13 cellular contexts compared by ENCODE assay signal in the genomic region with DNA sequence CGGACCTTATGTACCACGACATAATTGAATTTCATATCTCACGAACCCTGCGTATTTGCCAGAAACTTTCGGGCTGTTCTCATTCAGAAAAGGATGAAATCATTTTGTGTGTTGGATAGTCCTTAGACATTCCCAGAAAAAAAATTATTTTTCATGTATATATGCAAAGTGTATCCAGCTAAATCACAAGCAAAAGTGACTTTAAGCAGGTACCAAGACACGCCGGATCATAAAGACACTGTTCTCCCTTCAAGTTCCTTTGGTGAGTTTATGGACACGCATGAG. TPM values are rescaled to one million over a fixed set of nuclear protein-coding genes. Genes with fewer than 3 reads are reported as not detected.
DNase-seq lines count a peak whose midpoint lies in the region; ATAC-seq and TF ChIP-seq lines count a peak whose summit lies in the region.
"Had no signal": no experiment of that assay in that cellular context is flagged by ENCODE, and none has a peak within 500 bp of the region (broad histone marks: within the 10 kb centered on the region; RNA-seq: fewer than 3 reads in every experiment).

No MANE protein-coding gene starts in this region.

- CTCF ChIA-PET in PC-9 (lab: Charles Lee): interaction anchor here (0.6 to 1.2 kb wide), 7 partner anchors 14 to 205 kb away, joined by 3 to 12 read pairs (median 6); no protein-coding TSS in a partner anchor

- no peaks in the 10 kb centered on the region for H3K36me3 Mint-ChIP-seq in activated naive CD8-positive, alpha-beta T cell
- H3K36me3 Mint-ChIP-seq in activated naive CD8-positive, alpha-beta T cell treated with anti-CD3 and anti-CD28 coated beads for 36 hours: no peaks in the 10 kb centered on the region
- no peaks in the 10 kb centered on the region for H3K36me3 Mint-ChIP-seq in glutamatergic neuron (ENCODE audit: unreplicated experiment)
- no peaks in the 10 kb centered on the region for H3K36me3 Mint-ChIP-seq in stimulated activated memory B cell treated with anti-CD40 and anti-IgM and Interleukin-4, amounts not matched to agents 10 μg/mL and 1 μg/mL and 100 μg/mL, for 72 hours
- H3K36me3 Mint-ChIP-seq: naive thymus-derived CD8-positive, alpha-beta T cell had no signal

- intact Hi-C loops in PC-9 (cut with micrococcal nuclease; ENCODE audit: unreplicated experiment): loop anchor here (1.0 to 10.0 kb wide), 4 partner anchors 132 to 319 kb away; partner anchors contain the start of gene PPP3R1
- intact Hi-C loops in sciatic nerve (cut with DNase I): no loop called here

- no peaks in the 10 kb centered on the region for H3K9me2 ChIP-seq in PC-9 (ENCODE audit: insufficient read depth)

- no peaks in the 10 kb centered on the region for H3K79me2 ChIP-seq in PC-9 (ENCODE audit: low read depth)

- TF ChIP-seq CTCF in PC-9 (conservative IDR thresholded peaks at IDR 0.05) (peak; percentile 43; the same call in 1 of the 2 replicates), glutamatergic neuron (IDR thresholded peaks at IDR 0.05; ENCODE audit: partially characterized antibody, unreplicated experiment) (peak; percentile 61), GM13977 (IDR thresholded peaks at IDR 0.05; ENCODE audit: extremely low read depth, insufficient read depth, missing control alignments) (no peak)

- no peaks in the 10 kb centered on the region for H3F3A ChIP-seq in PC-9 (ENCODE audit: insufficient read depth, low read depth)

- peak overlapping the region; percentile 46; the same call in 1 of the 2 replicates for H2AFZ ChIP-seq in PC-9

- H3K27ac ChIP-seq in PC-9: no peak overlapping the region
- H3K27ac ChIP-seq: body of pancreas, thyroid gland had no signal

- H3K4me2 ChIP-seq in PC-9: peak overlapping the region; percentile 66

- no peaks in the 10 kb centered on the region for H3K9me3 Mint-ChIP-seq in activated naive CD8-positive, alpha-beta T cell (ENCODE audit: low read depth)
- no peaks in the 10 kb centered on the region for H3K9me3 Mint-ChIP-seq in activated naive CD8-positive, alpha-beta T cell treated with anti-CD3 and anti-CD28 coated beads for 36 hours
- peaks cover 2% of the 10 kb centered on the region for H3K9me3 Mint-ChIP-seq in glutamatergic neuron (ENCODE audit: unreplicated experiment)
- no peaks in the 10 kb centered on the region for H3K9me3 Mint-ChIP-seq in stimulated activated memory B cell treated with anti-CD40 and anti-IgM and Interleukin-4, amounts not matched to agents 10 μg/mL and 1 μg/mL and 100 μg/mL, for 72 hours
- H3K9me3 Mint-ChIP-seq: activated T-helper 17 cell treated with anti-CD3 and anti-CD28 coated beads, Interleukin-2, amount 50 U/mL, for 72 hours; effector memory CD8-positive, alpha-beta T cell; naive thymus-derived CD8-positive, alpha-beta T cell had no signal

- in situ Hi-C loops in GM13977 (cut with MboI; ENCODE audit: low pct_unique_long_range_greater_than_20kb, low sequenced_read_pairs, unreplicated experiment): loop anchor here (10.0 kb wide), 2 partner anchors 162 to 322 kb away; no protein-coding TSS in a partner anchor

- no peak overlapping the region for H3K27ac Mint-ChIP-seq in activated naive CD8-positive, alpha-beta T cell
- H3K27ac Mint-ChIP-seq in activated naive CD8-positive, alpha-beta T cell treated with anti-CD3 and anti-CD28 coated beads for 36 hours: no peak overlapping the region
- H3K27ac Mint-ChIP-seq in glutamatergic neuron (ENCODE audit: unreplicated experiment): no peak overlapping the region
- peak overlapping the region; percentile 85 for H3K27ac Mint-ChIP-seq in stimulated activated memory B cell treated with anti-CD40 and anti-IgM and Interleukin-4, amounts not matched to agents 10 μg/mL and 1 μg/mL and 100 μg/mL, for 72 hours
- H3K27ac Mint-ChIP-seq: activated T-helper 17 cell treated with anti-CD3 and anti-CD28 coated beads, Interleukin-2, amount 50 U/mL, for 72 hours; effector memory CD8-positive, alpha-beta T cell had no signal

- no peaks in the 10 kb centered on the region for H4K20me1 ChIP-seq in PC-9 (ENCODE audit: insufficient read depth)

- no peaks in the 10 kb centered on the region for H3K9me3 ChIP-seq in PC-9 (ENCODE audit: insufficient read depth, low read depth)
- H3K9me3 ChIP-seq: body of pancreas, thyroid gland had no signal

- no peak overlapping the region for H3K4me3 ChIP-seq in PC-9
- H3K4me3 ChIP-seq: body of pancreas, thyroid gland had no signal

- H3K36me3 ChIP-seq in PC-9 (ENCODE audit: low read depth): no peaks in the 10 kb centered on the region
- H3K36me3 ChIP-seq: thyroid gland had no signal

- no peaks in the 10 kb centered on the region for H3K27me3 Mint-ChIP-seq in activated naive CD8-positive, alpha-beta T cell
- H3K27me3 Mint-ChIP-seq in activated naive CD8-positive, alpha-beta T cell treated with anti-CD3 and anti-CD28 coated beads for 36 hours: no peaks in the 10 kb centered on the region
- H3K27me3 Mint-ChIP-seq in glutamatergic neuron (ENCODE audit: unreplicated experiment): peaks cover 3% of the 10 kb centered on the region
- H3K27me3 Mint-ChIP-seq in stimulated activated memory B cell treated with anti-CD40 and anti-IgM and Interleukin-4, amounts not matched to agents 10 μg/mL and 1 μg/mL and 100 μg/mL, for 72 hours: no peaks in the 10 kb centered on the region
- H3K27me3 Mint-ChIP-seq: activated T-helper 17 cell treated with anti-CD3 and anti-CD28 coated beads, Interleukin-2, amount 50 U/mL, for 72 hours had no signal

- no peak for DNase-seq in activated naive CD8-positive, alpha-beta T cell treated with anti-CD3 and anti-CD28 coated beads for 36 hours
- no peak for DNase-seq in PC-9
- no peak for DNase-seq in glutamatergic neuron
- DNase-seq in sciatic nerve (ENCODE audit: low spot score): no peak
- DNase-seq in GM13977 (ENCODE audit: low spot score): no peak

- no peaks in the 10 kb centered on the region for H3K27me3 ChIP-seq in PC-9 (ENCODE audit: insufficient read depth, low read depth)
- H3K27me3 ChIP-seq: body of pancreas, thyroid gland had no signal

- H3K4me1 ChIP-seq in PC-9 (replicated peaks; ENCODE audit: insufficient read depth): no peaks in the 10 kb centered on the region
- H3K4me1 ChIP-seq: thyroid gland had no signal

- ATAC-seq in stimulated activated memory B cell treated with anti-CD40 and anti-IgM and Interleukin-4, amounts not matched to agents 10 μg/mL and 1 μg/mL and 100 μg/mL, for 72 hours: no peak
- no peak for ATAC-seq in sciatic nerve
- no peak for ATAC-seq in GM21737 (IDR thresholded peaks at IDR 0.05; ENCODE audit: unreplicated experiment)
- ATAC-seq: activated T-helper 17 cell treated with anti-CD3 and anti-CD28 coated beads, Interleukin-2, amount 50 U/mL, for 72 hours had no signal

- POLR2A ChIA-PET in PC-9 (lab: Charles Lee; ENCODE audit: unreplicated experiment): interaction anchor here (0.7 kb wide), 1 partner anchor 47 kb away, joined by 3 read pairs; no protein-coding TSS in a partner anchor

- peaks cover 2% of the 10 kb centered on the region for H3K4me1 Mint-ChIP-seq in activated naive CD8-positive, alpha-beta T cell (ENCODE audit: low read depth)
- H3K4me1 Mint-ChIP-seq in activated naive CD8-positive, alpha-beta T cell treated with anti-CD3 and anti-CD28 coated beads for 36 hours: peaks cover 2% of the 10 kb centered on the region
- no peaks in the 10 kb centered on the region for H3K4me1 Mint-ChIP-seq in glutamatergic neuron (ENCODE audit: low read depth, unreplicated experiment)
- peaks cover 48% of the 10 kb centered on the region for H3K4me1 Mint-ChIP-seq in stimulated activated memory B cell treated with anti-CD40 and anti-IgM and Interleukin-4, amounts not matched to agents 10 μg/mL and 1 μg/mL and 100 μg/mL, for 72 hours
- H3K4me1 Mint-ChIP-seq: activated T-helper 17 cell treated with anti-CD3 and anti-CD28 coated beads, Interleukin-2, amount 50 U/mL, for 72 hours had no signal

- no TSS peak for BruUV-seq in PC-9 (replicated peaks; lab: Mats Ljungman, UMichigan)

- H3K4me3 Mint-ChIP-seq in activated naive CD8-positive, alpha-beta T cell: peak overlapping the region; percentile 20
- H3K4me3 Mint-ChIP-seq in activated naive CD8-positive, alpha-beta T cell treated with anti-CD3 and anti-CD28 coated beads for 36 hours: no peak overlapping the region
- H3K4me3 Mint-ChIP-seq in glutamatergic neuron (ENCODE audit: unreplicated experiment): peak overlapping the region; percentile 38
- no peak overlapping the region for H3K4me3 Mint-ChIP-seq in stimulated activated memory B cell treated with anti-CD40 and anti-IgM and Interleukin-4, amounts not matched to agents 10 μg/mL and 1 μg/mL and 100 μg/mL, for 72 hours
- H3K4me3 Mint-ChIP-seq: activated T-helper 17 cell treated with anti-CD3 and anti-CD28 coated beads, Interleukin-2, amount 50 U/mL, for 72 hours had no signal

RNA-seq across cellular contexts. Expression of gene PNO1, which starts 35.1 kb away (rescaled TPM):
- 10 to 100 TPM; 37.8 to 42.4 TPM for total RNA-seq in activated naive CD8-positive, alpha-beta T cell treated with anti-CD3 and anti-CD28 coated beads for 36 hours
- total RNA-seq in PC-9 (2021) (11.2 and 17.8 TPM in 2 replicates), glutamatergic neuron (ENCODE audit: unreplicated experiment) (11.0 TPM), sciatic nerve (10.6 TPM)

RNA-seq across cellular contexts. Expression of gene C1D, which starts 59.8 kb away (rescaled TPM):
- 10 to 100 TPM; 34.1 to 39.6 TPM for total RNA-seq in activated naive CD8-positive, alpha-beta T cell treated with anti-CD3 and anti-CD28 coated beads for 36 hours
- total RNA-seq in PC-9 (2021) (22.3 and 24.8 TPM in 2 replicates), glutamatergic neuron (ENCODE audit: unreplicated experiment) (16.8 TPM), sciatic nerve (18.5 TPM)

Comparison
In these comparisons a context has a peak if more than half of its experiments do, and no peak if none do; other contexts are left out.
1. H3K4me3 Mint-ChIP-seq: peak in activated naive CD8-positive, alpha-beta T cell (single experiment) and glutamatergic neuron (single experiment); none in activated naive CD8-positive, alpha-beta T cell treated with anti-CD3 and anti-CD28 coated beads for 36 hours (single experiment) and stimulated activated memory B cell treated with anti-CD40 and anti-IgM and Interleukin-4, amounts not matched to agents 10 μg/mL and 1 μg/mL and 100 μg/mL, for 72 hours (single experiment).